ENCODE assay signal across 1 cellular context in the genomic region with DNA sequence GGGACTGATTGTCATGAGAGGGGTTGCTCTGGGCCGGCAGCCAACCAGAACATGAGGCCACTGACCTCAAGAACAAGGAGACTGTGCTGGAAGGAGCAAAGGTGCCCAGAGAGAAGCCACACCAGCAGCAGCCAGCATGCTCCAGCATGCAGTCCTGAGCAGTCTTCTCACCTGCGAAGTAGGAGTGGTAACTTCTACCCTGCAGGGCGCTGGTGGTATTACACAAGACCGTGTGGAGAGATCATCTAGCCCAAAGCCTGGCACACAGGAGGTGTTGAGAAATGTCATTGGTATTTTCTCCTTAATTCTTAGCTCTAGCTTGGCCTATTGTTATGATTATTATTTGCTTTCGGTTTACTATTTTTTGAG.
TF ChIP-seq lines count a peak whose summit lies in the region.

No MANE protein-coding gene starts in this region.

TF ChIP-seq in SK-N-SH, 30 proteins besides CTCF, POLR2A, EP300 and RAD21 (continued from another document):
- TF ChIP-seq, protein P1, sequence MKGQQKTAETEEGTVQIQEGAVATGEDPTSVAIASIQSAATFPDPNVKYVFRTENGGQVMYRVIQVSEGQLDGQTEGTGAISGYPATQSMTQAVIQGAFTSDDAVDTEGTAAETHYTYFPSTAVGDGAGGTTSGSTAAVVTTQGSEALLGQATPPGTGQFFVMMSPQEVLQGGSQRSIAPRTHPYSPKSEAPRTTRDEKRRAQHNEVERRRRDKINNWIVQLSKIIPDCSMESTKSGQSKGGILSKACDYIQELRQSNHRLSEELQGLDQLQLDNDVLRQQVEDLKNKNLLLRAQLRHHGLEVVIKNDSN (IDR thresholded peaks at IDR 0.05; ENCODE audit: borderline replicate concordance, low read depth), result no peak
- no peak for TF ChIP-seq YY1 (IDR thresholded peaks at IDR 0.05; ENCODE audit: low read depth)
- no peak for TF ChIP-seq GABPA (IDR thresholded peaks at IDR 0.05; ENCODE audit: low read depth)
- no peak for TF ChIP-seq MEF2A (IDR thresholded peaks at IDR 0.05; ENCODE audit: borderline replicate concordance, low read depth)
- TF ChIP-seq RCOR1 (IDR thresholded peaks at IDR 0.05; ENCODE audit: low read length), result no peak
TF ChIP-seq in SK-N-SH: peak in this region for 0.
